ENCODE assay signal across 1 cellular context in genomic region chr2:12694990-12695774, GRCh38.
TF ChIP-seq lines count a peak whose summit lies in the region.

No MANE protein-coding gene starts in this region.

TF ChIP-seq in GM23338, 12 proteins besides CTCF, POLR2A, EP300 and RAD21 (continued from another document):
- TF ChIP-seq JUNB (IDR thresholded peaks at IDR 0.05; ENCODE audit: unreplicated experiment): no peak
